Comparison of ENCODE assay signal across 6 cellular contexts in genomic region chr12:52992240-52992639, GRCh38. TPM values are rescaled to one million over a fixed set of nuclear protein-coding genes. Genes with fewer than 3 reads are reported as not detected.
DNase-seq lines count a peak whose midpoint lies in the region; ATAC-seq, FAIRE-seq and TF ChIP-seq lines count a peak whose summit lies in the region.
"Not testable (repeated sequence)": the region's sequence is repeated elsewhere in the genome, so short reads cannot be mapped to it uniquely, and the experiment has no call there.

No MANE protein-coding gene starts in this region.

- not testable (repeated sequence) for BruUV-seq in Calu3 (replicated peaks; lab: Mats Ljungman, UMichigan); PC-9 (replicated peaks; lab: Mats Ljungman, UMichigan); K562 (replicated peaks; lab: Mats Ljungman, UMichigan)

- TF ChIP-seq RAD21 in K562 (CRISPR knock-in tag; conservative IDR thresholded peaks at IDR 0.05 in 1 of 2, IDR thresholded peaks at IDR 0.05 in 1 of 2) = not testable (repeated sequence)

- H3K9me3 ChIP-seq in PC-9 (ENCODE audit: insufficient read depth, low read depth); K562 (replicated peaks; ENCODE audit: control insufficient read depth, insufficient read depth, low read depth, low read length); hepatocyte (ENCODE audit: low read depth); trophoblast cell (ENCODE audit: insufficient read depth, low read depth, low read length); transverse colon: not testable (repeated sequence)

- in situ Hi-C loops in K562 (cut with MboI) = not testable (repeated sequence)
- in situ Hi-C loops in transverse colon (cut with MboI; ENCODE audit: low pct_ligation_motif_present in 1 of 4, low pct_unique_long_range_greater_than_20kb in 1 of 4, low sequenced_read_pairs in 3 of 4) = loop anchor here (25.0 kb wide), 2 partner anchors 405 to 605 kb away; partner anchors contain the start of gene KRT84 (in 3 of the 4)

- H3K14ac ChIP-seq in trophoblast cell (ENCODE audit: low read length) = not testable (repeated sequence)

- H3F3A ChIP-seq in PC-9 (ENCODE audit: insufficient read depth, low read depth) = peaks cover 26% of the 10 kb centered on the region

- not testable (repeated sequence) for H3K79me1 ChIP-seq in trophoblast cell (ENCODE audit: low read length)

- H3K27me3 Mint-ChIP-seq in Calu3 (ENCODE audit: unreplicated experiment) = not testable (repeated sequence)

- H4K12ac ChIP-seq in trophoblast cell (ENCODE audit: low read depth, low read length) = not testable (repeated sequence)

- H4K20me1 ChIP-seq in PC-9 (ENCODE audit: insufficient read depth); K562 (replicated peaks; ENCODE audit: control insufficient read depth, insufficient read depth, low read length); hepatocyte (ENCODE audit: insufficient read depth, poor library complexity, severe bottlenecking): not testable (repeated sequence)

- H3K4me2 ChIP-seq in PC-9 (peak overlapping the region; percentile 74), K562 (ENCODE audit: insufficient read depth, low read length) (peak overlapping the region; percentile 70), hepatocyte (peak overlapping the region; percentile 6)
- H3K4me2 ChIP-seq in trophoblast cell (ENCODE audit: low read length) = not testable (repeated sequence)

- not testable (repeated sequence) for TF ChIP-seq CTCF in Calu3 (IDR thresholded peaks at IDR 0.05; ENCODE audit: unreplicated experiment); PC-9 (conservative IDR thresholded peaks at IDR 0.05); K562 (IDR thresholded peaks at IDR 0.05 in 2 of 3, conservative IDR thresholded peaks at IDR 0.05 in 1 of 3; ENCODE audit: insufficient read depth in 2 of 3, low read depth in 1 of 3, low read length in 3 of 3); hepatocyte (IDR thresholded peaks at IDR 0.05; ENCODE audit: poor library complexity); transverse colon (IDR thresholded peaks at IDR 0.05)

- H4K8ac ChIP-seq in trophoblast cell (ENCODE audit: low read depth, low read length) = not testable (repeated sequence)

- H3K27ac Mint-ChIP-seq in Calu3 (ENCODE audit: unreplicated experiment) = peak overlapping the region; percentile 85

- H2BK12ac ChIP-seq in trophoblast cell (ENCODE audit: low read length) = peak overlapping the region; percentile 36

- H3K27ac ChIP-seq in PC-9 = peak overlapping the region; percentile 90
- peak overlapping the region; percentile 87; the same call in 2 of the 3 replicates for H3K27ac ChIP-seq in K562 (ENCODE audit: extremely low read depth, low read depth, low read length)
- H3K27ac ChIP-seq in hepatocyte = peak overlapping the region; percentile 81
- H3K27ac ChIP-seq in trophoblast cell (ENCODE audit: low read depth, low read length) = not testable (repeated sequence)
- peak overlapping the region; percentile 49 to 79 (median 77) for H3K27ac ChIP-seq in transverse colon

- TF ChIP-seq EP300 in K562 (IDR thresholded peaks at IDR 0.05; ENCODE audit: low read length); transverse colon (IDR thresholded peaks at IDR 0.05; ENCODE audit: low read depth): not testable (repeated sequence)

- 79% methylated on average over 5 of the region's 5 CpGs for WGBS in K562 (ENCODE audit: insufficient coverage, low coverage, missing lambda C conversion rate)
- WGBS in hepatocyte (ENCODE audit: low lambda C conversion rate, missing lambda C conversion rate) = 92% methylated on average over 5 of the region's 5 CpGs
- WGBS in trophoblast cell (ENCODE audit: extremely low coverage, insufficient coverage, insufficient read length) = no CpG with 5 or more reads among the region's 5 CpGs
- 94 to 95% methylated on average over 3 to 5 of the region's 5 CpGs for WGBS in transverse colon (ENCODE audit: low coverage in 1 of 2), 2 donors

- not testable (repeated sequence) for ATAC-seq in K562

- H3K4me3 ChIP-seq in PC-9; K562; hepatocyte; trophoblast cell (ENCODE audit: low read depth, low read length); transverse colon: not testable (repeated sequence)

- H3K4me3 Mint-ChIP-seq in Calu3 (ENCODE audit: low read depth, unreplicated experiment) = peak overlapping the region; percentile 2

- H3K18ac ChIP-seq in trophoblast cell (ENCODE audit: low read length) = peak overlapping the region; percentile 26

- H3K23ac ChIP-seq in trophoblast cell (ENCODE audit: low read length) = not testable (repeated sequence)

- not testable (repeated sequence) for H2BK5ac ChIP-seq in trophoblast cell (ENCODE audit: low read depth, low read length, poor library complexity)

- FAIRE-seq in K562 (lab: Jason Lieb, UNC) = not testable (repeated sequence)

- POLR2A ChIA-PET in PC-9 (lab: Charles Lee; ENCODE audit: unreplicated experiment) = interaction anchor here (0.5 kb wide), 1 partner anchor 54 kb away, joined by 5 read pairs; no protein-coding TSS in a partner anchor
- POLR2A ChIA-PET in K562 (lab: Yijun Ruan, JAX) = interaction anchor here (1.4 to 1.5 kb wide), 3 partner anchors 14 to 112 kb away, joined by 3 to 10 read pairs (median 8); partner anchors contain the start of gene EIF4B

- not testable (repeated sequence) for H4K91ac ChIP-seq in trophoblast cell (ENCODE audit: low read depth, low read length)

- not testable (repeated sequence) for H2AFZ ChIP-seq in PC-9; hepatocyte; trophoblast cell (ENCODE audit: insufficient read depth, low read length, poor library complexity)
- peak overlapping the region; percentile 99; the same call in 1 of the 2 replicates for H2AFZ ChIP-seq in K562 (ENCODE audit: low read depth, low read length)

- not testable (repeated sequence) for TF ChIP-seq POLR2A in K562 (conservative IDR thresholded peaks at IDR 0.05); transverse colon (IDR thresholded peaks at IDR 0.05)

- not testable (repeated sequence) for H2AK5ac ChIP-seq in trophoblast cell (ENCODE audit: low read length)

- not testable (repeated sequence) for H3K36me3 ChIP-seq in PC-9 (ENCODE audit: low read depth); K562 (ENCODE audit: control insufficient read depth, insufficient read depth, low read length); hepatocyte (replicated peaks; ENCODE audit: insufficient read depth, low read depth); trophoblast cell (ENCODE audit: control insufficient read depth in 1 of 2, insufficient read depth in 2 of 2, low read length in 2 of 2); transverse colon

- peaks cover 11% of the 10 kb centered on the region for H3K4me1 Mint-ChIP-seq in Calu3 (ENCODE audit: low read depth, unreplicated experiment)

- H3K9me3 Mint-ChIP-seq in Calu3 (ENCODE audit: low read depth, unreplicated experiment) = not testable (repeated sequence)

- not testable (repeated sequence) for H3K9me1 ChIP-seq in K562 (ENCODE audit: control insufficient read depth, insufficient read depth, low read length)

- H3K27me3 ChIP-seq in PC-9 (ENCODE audit: insufficient read depth, low read depth); K562 (ENCODE audit: control insufficient read depth in 2 of 2, insufficient read depth in 2 of 2, low read length in 2 of 2); hepatocyte; trophoblast cell (ENCODE audit: insufficient read depth, low read length); transverse colon: not testable (repeated sequence)

- peaks cover 11% of the 10 kb centered on the region for H3K36me3 Mint-ChIP-seq in Calu3 (ENCODE audit: insufficient read depth, unreplicated experiment)

- not testable (repeated sequence) for H3K79me2 ChIP-seq in PC-9 (ENCODE audit: low read depth); K562 (ENCODE audit: control insufficient read depth, insufficient read depth, low read length); hepatocyte; trophoblast cell (ENCODE audit: control insufficient read depth, insufficient read depth, low read length, poor library complexity)

- not testable (repeated sequence) for DNase-seq in Calu3; PC-9; K562 (ENCODE audit: extremely low read depth in 1 of 4, low spot score in 3 of 4); hepatocyte (ENCODE audit: low spot score); trophoblast cell; transverse colon

- peak overlapping the region in 1 of 2 experiments; percentile 66; a peak in 2 of 4 replicates for H3K9ac ChIP-seq in K562 (ENCODE audit: insufficient read depth in 1 of 2, low read depth in 2 of 2, low read length in 2 of 2)
- H3K9ac ChIP-seq in trophoblast cell (ENCODE audit: low read length) = not testable (repeated sequence)

- H2BK120ac ChIP-seq in trophoblast cell (ENCODE audit: insufficient read depth, low read length, poor library complexity) = not testable (repeated sequence)

- CTCF ChIA-PET in Calu3 (lab: Charles Lee) = interaction anchor here (0.7 to 2.0 kb wide), 3 partner anchors 11 to 565 kb away, joined by 3 to 8 read pairs (median 3); no protein-coding TSS in a partner anchor
- CTCF ChIA-PET in PC-9 (lab: Charles Lee) = interaction anchor here (0.6 to 1.3 kb wide), 9 partner anchors 11 to 967 kb away, joined by 3 to 15 read pairs (median 5); partner anchors contain the start of gene EIF4B
- CTCF ChIA-PET in K562 (lab: Yijun Ruan, JAX; ENCODE audit: low intra/inter-chr PET ratio) = not testable (repeated sequence)

- intact Hi-C loops in Calu3 (cut with micrococcal nuclease; ENCODE audit: unreplicated experiment) = loop anchor here (2.0 kb wide), 1 partner anchor 15 kb away; the partner anchor contains the start of gene EIF4B
- intact Hi-C loops in PC-9 (cut with micrococcal nuclease; ENCODE audit: unreplicated experiment); K562 (cut with micrococcal nuclease); transverse colon (cut with DNase I; ENCODE audit: low total_unique reads): not testable (repeated sequence)

- not testable (repeated sequence) for H3K9me2 ChIP-seq in PC-9 (ENCODE audit: insufficient read depth); hepatocyte (replicated peaks; ENCODE audit: insufficient read depth)

- H3K4ac ChIP-seq in trophoblast cell (ENCODE audit: low read depth, low read length) = not testable (repeated sequence)

- H3K4me1 ChIP-seq in PC-9 (replicated peaks; ENCODE audit: insufficient read depth) (peaks cover 35% of the 10 kb centered on the region), K562 (replicated peaks in 1 of 2; ENCODE audit: control insufficient read depth in 2 of 2, insufficient read depth in 2 of 2, low read length in 2 of 2) (peaks cover 0 to 18% of the 10 kb centered on the region in 2 experiments; a peak in 3 of 5 replicates), hepatocyte (ENCODE audit: insufficient read depth) (peaks cover 21% of the 10 kb centered on the region), trophoblast cell (ENCODE audit: control insufficient read depth in 1 of 2, insufficient read depth in 2 of 2, low read length in 2 of 2) (peaks cover 7 to 13% of the 10 kb centered on the region in 2 experiments), transverse colon (peaks cover 6 to 37% (median 21%) of the 10 kb centered on the region in 4 donors)

RNA-seq across cellular contexts. Expression of gene EIF4B, which starts 14.0 kb away (rescaled TPM):
- 242 and 272 TPM in 2 replicates for total RNA-seq in Calu3 (2022)
- total RNA-seq in PC-9 (2021) = 531 and 615 TPM in 2 replicates
- 260 and 374 TPM in 2 replicates for total RNA-seq in K562 (2011; cell fraction: chromatin; rRNA removed; ENCODE audit: low replicate concordance)
- total RNA-seq in K562 (2011; cell fraction: nucleolus; rRNA removed) = 137 and 149 TPM in 2 replicates
- total RNA-seq in K562 (2011; cell fraction: nucleoplasm; rRNA removed) = 211 and 264 TPM in 2 replicates
- total RNA-seq in K562 (2014; rRNA removed) = 617 and 636 TPM in 2 replicates
- total RNA-seq in K562 (2014; rRNA removed; fragmentation: Illumina TruSeq; extraction: Trizol) = 669 and 710 TPM in 2 replicates
- total RNA-seq in K562 (2015; rRNA removed; fragmentation: Illumina TruSeq; extraction: Trizol) = 624 and 636 TPM in 2 replicates
- 535 and 617 TPM in 2 replicates for total RNA-seq in K562 (2021)
- polyA plus RNA-seq in K562 (2011; rRNA removed) = 489 and 497 TPM in 2 replicates
- 278 and 542 TPM in 2 replicates for polyA plus RNA-seq in K562 (2011; cell fraction: cytosol; rRNA removed)
- polyA plus RNA-seq in K562 (2011; cell fraction: nucleus; rRNA removed) = 180 and 236 TPM in 2 replicates
- polyA plus RNA-seq in K562 (2012) = 383 and 523 TPM in 2 replicates
- polyA plus RNA-seq in K562 (2014; fragmentation: Illumina TruSeq; extraction: Trizol) = 552 and 578 TPM in 2 replicates
- 100 to 1,000 TPM; 138 to 150 TPM for polyA plus RNA-seq in K562 (2014; fragmentation: Nextera tagmentation; extraction: Ambion mirVana)
- 312 and 317 TPM in 2 replicates for polyA plus RNA-seq in K562 (2014; rRNA removed)
- polyA minus RNA-seq in K562 (2011; rRNA and poly(A)+ RNA removed) = 1,377 and 1,493 TPM in 2 replicates
- polyA minus RNA-seq in K562 (2011; cell fraction: cytosol; rRNA and poly(A)+ RNA removed) = 466 and 538 TPM in 2 replicates
- 102 and 253 TPM in 2 replicates for polyA minus RNA-seq in K562 (2011; cell fraction: nucleus; rRNA and poly(A)+ RNA removed)
- 435 and 449 TPM in 2 replicates for total RNA-seq in hepatocyte
- polyA plus RNA-seq in hepatocyte = 53.5 and 65.1 TPM in 2 replicates
- 342 and 356 TPM in 2 replicates for polyA plus RNA-seq in trophoblast cell (2013)
- total RNA-seq in transverse colon = 100 to 1,000 TPM; 175 to 383 (median 261) TPM

RNA-seq across cellular contexts. Expression of gene KRT18, which starts 43.3 kb away (rescaled TPM):
- 1,777 and 1,816 TPM in 2 replicates for total RNA-seq in Calu3 (2022)
- 2,869 and 2,977 TPM in 2 replicates for total RNA-seq in PC-9 (2021)
- total RNA-seq in K562 (2011; cell fraction: chromatin; rRNA removed; ENCODE audit: low replicate concordance) = 104 and 217 TPM in 2 replicates
- total RNA-seq in K562 (2011; cell fraction: nucleolus; rRNA removed) = 123 and 155 TPM in 2 replicates
- total RNA-seq in K562 (2011; cell fraction: nucleoplasm; rRNA removed) = 141 and 184 TPM in 2 replicates
- total RNA-seq in K562 (2014; rRNA removed) = 486 and 561 TPM in 2 replicates
- total RNA-seq in K562 (2014; rRNA removed; fragmentation: Illumina TruSeq; extraction: Trizol) = 206 and 246 TPM in 2 replicates
- total RNA-seq in K562 (2015; rRNA removed; fragmentation: Illumina TruSeq; extraction: Trizol) = 279 and 281 TPM in 2 replicates
- total RNA-seq in K562 (2021) = 332 and 346 TPM in 2 replicates
- polyA plus RNA-seq in K562 (2011; rRNA removed) = 349 and 358 TPM in 2 replicates
- 448 and 603 TPM in 2 replicates for polyA plus RNA-seq in K562 (2011; cell fraction: cytosol; rRNA removed)
- 384 and 542 TPM in 2 replicates for polyA plus RNA-seq in K562 (2011; cell fraction: nucleus; rRNA removed)
- polyA plus RNA-seq in K562 (2012) = 369 and 519 TPM in 2 replicates
- 323 and 346 TPM in 2 replicates for polyA plus RNA-seq in K562 (2014; fragmentation: Illumina TruSeq; extraction: Trizol)
- polyA plus RNA-seq in K562 (2014; fragmentation: Nextera tagmentation; extraction: Ambion mirVana) = 10 to 100 TPM; 26.3 to 34.2 TPM
- 231 and 235 TPM in 2 replicates for polyA plus RNA-seq in K562 (2014; rRNA removed)
- polyA minus RNA-seq in K562 (2011; rRNA and poly(A)+ RNA removed) = 306 and 320 TPM in 2 replicates
- polyA minus RNA-seq in K562 (2011; cell fraction: cytosol; rRNA and poly(A)+ RNA removed) = 439 and 476 TPM in 2 replicates
- 86.2 and 137 TPM in 2 replicates for polyA minus RNA-seq in K562 (2011; cell fraction: nucleus; rRNA and poly(A)+ RNA removed)
- 676 and 753 TPM in 2 replicates for total RNA-seq in hepatocyte
- polyA plus RNA-seq in hepatocyte = 1,621 and 1,849 TPM in 2 replicates
- 4,184 and 4,236 TPM in 2 replicates for polyA plus RNA-seq in trophoblast cell (2013)
- 100 to 1,000 TPM; 367 to 813 (median 541) TPM for total RNA-seq in transverse colon

RNA-seq across cellular contexts. Expression of gene TNS2, which starts 57.6 kb away (rescaled TPM):
- 1.3 and 4.7 TPM in 2 replicates for total RNA-seq in Calu3 (2022)
- total RNA-seq in PC-9 (2021) = 8.5 and 11.5 TPM in 2 replicates
- 7.1 and 23.0 TPM in 2 replicates for total RNA-seq in K562 (2011; cell fraction: chromatin; rRNA removed; ENCODE audit: low replicate concordance)
- 8.0 and 14.7 TPM in 2 replicates for total RNA-seq in K562 (2011; cell fraction: nucleolus; rRNA removed)
- total RNA-seq in K562 (2011; cell fraction: nucleoplasm; rRNA removed) = 8.0 and 11.1 TPM in 2 replicates
- total RNA-seq in K562 (2014; rRNA removed) = 1.2 and 1.3 TPM in 2 replicates
- total RNA-seq in K562 (2014; rRNA removed; fragmentation: Illumina TruSeq; extraction: Trizol) = 0.41 and 0.73 TPM in 2 replicates
- 0.65 and 0.79 TPM in 2 replicates for total RNA-seq in K562 (2015; rRNA removed; fragmentation: Illumina TruSeq; extraction: Trizol)
- 2.8 and 3.1 TPM in 2 replicates for total RNA-seq in K562 (2021)
- polyA plus RNA-seq in K562 (2011; rRNA removed) = 1.3 and 1.7 TPM in 2 replicates
- polyA plus RNA-seq in K562 (2011; cell fraction: cytosol; rRNA removed) = 0.91 and 1.3 TPM in 2 replicates
- polyA plus RNA-seq in K562 (2011; cell fraction: nucleus; rRNA removed) = 7.6 and 16.8 TPM in 2 replicates
- polyA plus RNA-seq in K562 (2012) = 1.5 and 2.8 TPM in 2 replicates
- polyA plus RNA-seq in K562 (2014; fragmentation: Illumina TruSeq; extraction: Trizol) = 1.4 and 1.6 TPM in 2 replicates
- under 1 TPM in 1 of 2 experiments, not detected in 1; 0.28 TPM for polyA plus RNA-seq in K562 (2014; fragmentation: Nextera tagmentation; extraction: Ambion mirVana)
- polyA plus RNA-seq in K562 (2014; rRNA removed) = 1.0 and 2.8 TPM in 2 replicates
- polyA minus RNA-seq in K562 (2011; rRNA and poly(A)+ RNA removed) = 2.3 and 2.9 TPM in 2 replicates
- polyA minus RNA-seq in K562 (2011; cell fraction: cytosol; rRNA and poly(A)+ RNA removed) = 4.6 and 4.9 TPM in 2 replicates
- polyA minus RNA-seq in K562 (2011; cell fraction: nucleus; rRNA and poly(A)+ RNA removed) = 9.4 and 13.6 TPM in 2 replicates
- total RNA-seq in hepatocyte = 15.9 and 16.9 TPM in 2 replicates
- polyA plus RNA-seq in hepatocyte = 32.2 and 41.8 TPM in 2 replicates
- polyA plus RNA-seq in trophoblast cell (2013) = 2.8 and 5.7 TPM in 2 replicates
- 100 to 1,000 TPM in 2 of 4 donors, 10 to 100 TPM in 2; 48.2 to 397 (median 169) TPM for total RNA-seq in transverse colon
